Comparison of ENCODE assay signal across 8 cellular contexts in genomic region chr11:106091480-106092123, GRCh38. TPM values are rescaled to one million over a fixed set of nuclear protein-coding genes. Genes with fewer than 3 reads are reported as not detected.
DNase-seq lines count a peak whose midpoint lies in the region; ATAC-seq and TF ChIP-seq lines count a peak whose summit lies in the region.

No MANE protein-coding gene starts in this region.

- H3K4me3 Mint-ChIP-seq in WTC11, result no peak overlapping the region

- H3K9me3 ChIP-seq in body of pancreas, result no peaks in the 10 kb centered on the region
- H3K9me3 ChIP-seq in tibial nerve, result no peaks in the 10 kb centered on the region

- H3K27me3 ChIP-seq in body of pancreas (no peaks in the 10 kb centered on the region), tibial nerve (no peaks in the 10 kb centered on the region)

- TF ChIP-seq CTCF in astrocyte of the spinal cord (IDR thresholded peaks at IDR 0.05; ENCODE audit: low read depth, low read length) (no peak), WTC11 (IDR thresholded peaks at IDR 0.05) (no peak), body of pancreas (IDR thresholded peaks at IDR 0.05) (no peak), tibial nerve (IDR thresholded peaks at IDR 0.05) (no peak)

- H3K27ac ChIP-seq in body of pancreas (no peak overlapping the region), tibial nerve (no peak overlapping the region)

- peak; percentile 97 for ATAC-seq in HG03135 (IDR thresholded peaks at IDR 0.05; ENCODE audit: unreplicated experiment)
- no peak for ATAC-seq in WTC11
- ATAC-seq in body of pancreas, result no peak

- peaks cover 11% of the 10 kb centered on the region for H3K4me1 Mint-ChIP-seq in WTC11

- no peak for TF ChIP-seq EP300 in tibial nerve (IDR thresholded peaks at IDR 0.05)

- peaks cover 36% of the 10 kb centered on the region for H3K36me3 Mint-ChIP-seq in WTC11

- WGBS in body of pancreas, 2 donors, result 74 to 85% methylated on average over 3 of the region's 3 CpGs
- WGBS in tibial nerve, 2 donors, result 57 to 60% methylated on average over 3 of the region's 3 CpGs

- intact Hi-C loops in body of pancreas (cut with DNase I), result no loop called here

- H3K36me3 ChIP-seq in body of pancreas (replicated peaks in 1 of 2; ENCODE audit: insufficient read depth in 1 of 2, low read depth in 2 of 2), result peaks cover 0 to 6% of the 10 kb centered on the region in 2 donors
- H3K36me3 ChIP-seq in tibial nerve, result peaks cover 0 to 55% (median 0%) of the 10 kb centered on the region in 3 donors

- DNase-seq in AG08396 (ENCODE audit: low spot score) (peak; percentile 48), GM19240 (ENCODE audit: insufficient read length, low spot score) (peak; percentile 23), astrocyte of the spinal cord (ENCODE audit: low read depth, low spot score) (peak; percentile 87), WTC11 (ENCODE audit: low spot score) (no peak), germinal center (ENCODE audit: low spot score) (no peak), body of pancreas (no peak), tibial nerve (ENCODE audit: low spot score in 2 of 2) (no peak)

- in situ Hi-C loops in astrocyte of the spinal cord (cut with HindIII; ENCODE audit: low sequenced_read_pairs), result no loop called here

- CTCF ChIA-PET in WTC11 (lab: Charles Lee), result no interaction called here

- H3K4me1 ChIP-seq in body of pancreas (peaks cover 34% of the 10 kb centered on the region), tibial nerve (peaks cover 0 to 46% (median 11%) of the 10 kb centered on the region in 4 donors)

- no peak for TF ChIP-seq POLR2A in body of pancreas (IDR thresholded peaks at IDR 0.05)
- TF ChIP-seq POLR2A in tibial nerve (IDR thresholded peaks at IDR 0.05), result no peak

- H3K27ac Mint-ChIP-seq in WTC11, result no peak overlapping the region

- H3K4me3 ChIP-seq in astrocyte of the spinal cord (ENCODE audit: low read depth, low read length) (no peak overlapping the region), body of pancreas (no peak overlapping the region), tibial nerve (no peak overlapping the region)

- no peaks in the 10 kb centered on the region for H3K27me3 Mint-ChIP-seq in WTC11 (ENCODE audit: low read depth)

- no peaks in the 10 kb centered on the region for H3K9me3 Mint-ChIP-seq in WTC11

- POLR2A ChIA-PET in WTC11 (lab: Charles Lee), result no interaction called here

TF ChIP-seq in WTC11, 78 proteins besides CTCF, POLR2A, EP300 and RAD21:
- TF ChIP-seq AFF4 (CRISPR knock-in tag; IDR thresholded peaks at IDR 0.05; ENCODE audit: borderline replicate concordance) (no peak), ZNF219 (CRISPR knock-in tag; IDR thresholded peaks at IDR 0.05; ENCODE audit: borderline replicate concordance) (no peak), PREB (CRISPR knock-in tag; IDR thresholded peaks at IDR 0.05; ENCODE audit: borderline replicate concordance) (no peak), TEAD1 (CRISPR knock-in tag; IDR thresholded peaks at IDR 0.05) (no peak)

RNA-seq across cellular contexts. Expression of gene AASDHPPT, which starts 14.1 kb away (rescaled TPM):
- 37.0 to 39.9 TPM (median 38.7 TPM) in 3 replicates for total RNA-seq in WTC11 (2021)
- total RNA-seq in body of pancreas, result 10 to 100 TPM; 22.1 to 25.2 TPM
- total RNA-seq in tibial nerve, result 10 to 100 TPM; 32.1 to 58.6 (median 47.1) TPM

RNA-seq across cellular contexts. Expression of gene KBTBD3, which starts 14.5 kb away (rescaled TPM):
- total RNA-seq in WTC11 (2021) (3.8 to 4.9 TPM (median 4.1 TPM) in 3 replicates), body of pancreas (1 to 10 TPM; 2.0 to 5.7 TPM), tibial nerve (10 to 100 TPM in 3 of 4 donors, 1 to 10 TPM in 1; 8.4 to 15.6 (median 13.4) TPM)

Comparison
In these comparisons a context has a peak if more than half of its experiments do, and no peak if none do; other contexts are left out.
1. DNase-seq: peak in AG08396 (single experiment), GM19240 (single experiment) and astrocyte of the spinal cord (single experiment); none in WTC11 (single experiment), germinal center (single experiment), body of pancreas (0 of 4) and tibial nerve (0 of 2).